ENCODE assay signal across 1 cellular context in the genomic region with DNA sequence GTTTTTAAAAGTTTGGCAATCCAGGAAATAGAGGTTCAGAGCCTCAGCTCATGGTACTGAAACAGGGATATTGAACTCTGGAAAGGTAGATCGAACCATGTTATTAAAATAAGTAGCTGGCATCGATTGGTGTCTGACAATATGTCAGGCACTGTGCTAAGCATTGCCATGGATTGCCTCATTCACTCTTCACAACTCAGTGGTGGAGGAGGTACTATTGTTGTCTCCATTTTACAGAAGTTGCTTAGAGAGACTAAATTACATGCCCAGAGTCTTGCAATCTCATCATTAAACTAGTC.
A peak's percentile ranks its signal among the peaks of the same experiment; 100 is the strongest.
TF ChIP-seq lines count a peak whose summit lies in the region.

No MANE protein-coding gene starts in this region.

TF ChIP-seq in K562, 482 proteins besides CTCF, POLR2A, EP300 and RAD21 (continued from another document and continues in another):
- TF ChIP-seq CEBPG (CRISPR knock-in tag; IDR thresholded peaks at IDR 0.05): peak; percentile 94
- peak; percentile 89 to 96 for TF ChIP-seq CEBPG (tag; conservative IDR thresholded peaks at IDR 0.05 in 1 of 2, IDR thresholded peaks at IDR 0.05 in 1 of 2)
- no peak for TF ChIP-seq HDAC1 (IDR thresholded peaks at IDR 0.05)
- TF ChIP-seq ZNF316 (IDR thresholded peaks at IDR 0.05): no peak
- TF ChIP-seq ZNF124 (CRISPR knock-in tag; IDR thresholded peaks at IDR 0.05): no peak
- no peak for TF ChIP-seq ZNF695 (CRISPR knock-in tag; IDR thresholded peaks at IDR 0.05)
- no peak for TF ChIP-seq PCBP1 (IDR thresholded peaks at IDR 0.05; ENCODE audit: low read depth, low read length, poor library complexity, severe bottlenecking)
- TF ChIP-seq SMARCE1 (IDR thresholded peaks at IDR 0.05): no peak
- TF ChIP-seq SETDB1 (IDR thresholded peaks at IDR 0.05; ENCODE audit: low read length): no peak
- TF ChIP-seq GTF2B (IDR thresholded peaks at IDR 0.05; ENCODE audit: extremely low read depth, insufficient read length): no peak
- peak; percentile 36; the same call in 1 of the 2 replicates for TF ChIP-seq CEBPB (tag; IDR thresholded peaks at IDR 0.05)
- TF ChIP-seq CTBP1 (IDR thresholded peaks at IDR 0.05; ENCODE audit: borderline replicate concordance): no peak
- no peak for TF ChIP-seq MCM3 (IDR thresholded peaks at IDR 0.05)
- TF ChIP-seq RFX7 (CRISPR knock-in tag; IDR thresholded peaks at IDR 0.05): no peak
- TF ChIP-seq SMAD4 (CRISPR knock-in tag; conservative IDR thresholded peaks at IDR 0.05): peak; percentile 87; the same call in 1 of the 2 replicates
- no peak for TF ChIP-seq BCL6 (CRISPR knock-in tag; IDR thresholded peaks at IDR 0.05)
- no peak for TF ChIP-seq NFRKB (IDR thresholded peaks at IDR 0.05; ENCODE audit: low read depth)
- peak in 1 of 2 experiments; percentile 18; a peak in 1 of 4 replicates for TF ChIP-seq ZNF639 (CRISPR knock-in tag; conservative IDR thresholded peaks at IDR 0.05 in 1 of 2, IDR thresholded peaks at IDR 0.05 in 1 of 2)
- TF ChIP-seq ZFP30 (CRISPR knock-in tag; IDR thresholded peaks at IDR 0.05; ENCODE audit: borderline replicate concordance): no peak
- TF ChIP-seq KLF6 (CRISPR knock-in tag; IDR thresholded peaks at IDR 0.05; ENCODE audit: borderline replicate concordance): peak; percentile 86; the same call in 1 of the 2 replicates
- TF ChIP-seq ETV1 (tag; conservative IDR thresholded peaks at IDR 0.05; ENCODE audit: low read depth): no peak; the same call in 1 of the 2 replicates
- peak; percentile 30; the same call in 1 of the 2 replicates for TF ChIP-seq SOX6 (IDR thresholded peaks at IDR 0.05)
- peak; percentile 77 for TF ChIP-seq CXXC5 (CRISPR knock-in tag; IDR thresholded peaks at IDR 0.05)
- TF ChIP-seq, protein P1, sequence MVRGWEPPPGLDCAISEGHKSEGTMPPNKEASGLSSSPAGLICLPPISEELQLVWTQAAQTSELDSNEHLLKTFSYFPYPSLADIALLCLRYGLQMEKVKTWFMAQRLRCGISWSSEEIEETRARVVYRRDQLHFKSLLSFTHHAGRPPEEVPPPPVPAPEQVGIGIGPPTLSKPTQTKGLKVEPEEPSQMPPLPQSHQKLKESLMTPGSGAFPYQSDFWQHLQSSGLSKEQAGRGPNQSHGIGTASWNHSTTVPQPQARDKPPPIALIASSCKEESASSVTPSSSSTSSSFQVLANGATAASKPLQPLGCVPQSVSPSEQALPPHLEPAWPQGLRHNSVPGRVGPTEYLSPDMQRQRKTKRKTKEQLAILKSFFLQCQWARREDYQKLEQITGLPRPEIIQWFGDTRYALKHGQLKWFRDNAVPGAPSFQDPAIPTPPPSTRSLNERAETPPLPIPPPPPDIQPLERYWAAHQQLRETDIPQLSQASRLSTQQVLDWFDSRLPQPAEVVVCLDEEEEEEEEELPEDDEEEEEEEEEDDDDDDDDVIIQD (CRISPR knock-in tag; IDR thresholded peaks at IDR 0.05): no peak
- TF ChIP-seq, protein P2, sequence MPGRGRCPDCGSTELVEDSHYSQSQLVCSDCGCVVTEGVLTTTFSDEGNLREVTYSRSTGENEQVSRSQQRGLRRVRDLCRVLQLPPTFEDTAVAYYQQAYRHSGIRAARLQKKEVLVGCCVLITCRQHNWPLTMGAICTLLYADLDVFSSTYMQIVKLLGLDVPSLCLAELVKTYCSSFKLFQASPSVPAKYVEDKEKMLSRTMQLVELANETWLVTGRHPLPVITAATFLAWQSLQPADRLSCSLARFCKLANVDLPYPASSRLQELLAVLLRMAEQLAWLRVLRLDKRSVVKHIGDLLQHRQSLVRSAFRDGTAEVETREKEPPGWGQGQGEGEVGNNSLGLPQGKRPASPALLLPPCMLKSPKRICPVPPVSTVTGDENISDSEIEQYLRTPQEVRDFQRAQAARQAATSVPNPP (IDR thresholded peaks at IDR 0.05; ENCODE audit: borderline replicate concordance, insufficient read depth, insufficient read length): no peak
- no peak for TF ChIP-seq TBL1XR1 (IDR thresholded peaks at IDR 0.05; ENCODE audit: low read length in 2 of 2)
- no peak for TF ChIP-seq SIRT6 (IDR thresholded peaks at IDR 0.05; ENCODE audit: low read depth, low read length)
- TF ChIP-seq, protein P3, sequence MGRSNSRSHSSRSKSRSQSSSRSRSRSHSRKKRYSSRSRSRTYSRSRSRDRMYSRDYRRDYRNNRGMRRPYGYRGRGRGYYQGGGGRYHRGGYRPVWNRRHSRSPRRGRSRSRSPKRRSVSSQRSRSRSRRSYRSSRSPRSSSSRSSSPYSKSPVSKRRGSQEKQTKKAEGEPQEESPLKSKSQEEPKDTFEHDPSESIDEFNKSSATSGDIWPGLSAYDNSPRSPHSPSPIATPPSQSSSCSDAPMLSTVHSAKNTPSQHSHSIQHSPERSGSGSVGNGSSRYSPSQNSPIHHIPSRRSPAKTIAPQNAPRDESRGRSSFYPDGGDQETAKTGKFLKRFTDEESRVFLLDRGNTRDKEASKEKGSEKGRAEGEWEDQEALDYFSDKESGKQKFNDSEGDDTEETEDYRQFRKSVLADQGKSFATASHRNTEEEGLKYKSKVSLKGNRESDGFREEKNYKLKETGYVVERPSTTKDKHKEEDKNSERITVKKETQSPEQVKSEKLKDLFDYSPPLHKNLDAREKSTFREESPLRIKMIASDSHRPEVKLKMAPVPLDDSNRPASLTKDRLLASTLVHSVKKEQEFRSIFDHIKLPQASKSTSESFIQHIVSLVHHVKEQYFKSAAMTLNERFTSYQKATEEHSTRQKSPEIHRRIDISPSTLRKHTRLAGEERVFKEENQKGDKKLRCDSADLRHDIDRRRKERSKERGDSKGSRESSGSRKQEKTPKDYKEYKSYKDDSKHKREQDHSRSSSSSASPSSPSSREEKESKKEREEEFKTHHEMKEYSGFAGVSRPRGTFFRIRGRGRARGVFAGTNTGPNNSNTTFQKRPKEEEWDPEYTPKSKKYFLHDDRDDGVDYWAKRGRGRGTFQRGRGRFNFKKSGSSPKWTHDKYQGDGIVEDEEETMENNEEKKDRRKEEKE (IDR thresholded peaks at IDR 0.05; ENCODE audit: borderline replicate concordance in 1 of 2, control insufficient read depth in 1 of 2, low read depth in 2 of 2, low read length in 1 of 2): no peak
- no peak for TF ChIP-seq TCF3 (CRISPR knock-in tag; IDR thresholded peaks at IDR 0.05)
- no peak for TF ChIP-seq ZNF197 (CRISPR knock-in tag; IDR thresholded peaks at IDR 0.05; ENCODE audit: low read depth)
- TF ChIP-seq, protein P4, sequence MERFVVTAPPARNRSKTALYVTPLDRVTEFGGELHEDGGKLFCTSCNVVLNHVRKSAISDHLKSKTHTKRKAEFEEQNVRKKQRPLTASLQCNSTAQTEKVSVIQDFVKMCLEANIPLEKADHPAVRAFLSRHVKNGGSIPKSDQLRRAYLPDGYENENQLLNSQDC (CRISPR knock-in tag; IDR thresholded peaks at IDR 0.05): no peak
- TF ChIP-seq, protein P5, sequence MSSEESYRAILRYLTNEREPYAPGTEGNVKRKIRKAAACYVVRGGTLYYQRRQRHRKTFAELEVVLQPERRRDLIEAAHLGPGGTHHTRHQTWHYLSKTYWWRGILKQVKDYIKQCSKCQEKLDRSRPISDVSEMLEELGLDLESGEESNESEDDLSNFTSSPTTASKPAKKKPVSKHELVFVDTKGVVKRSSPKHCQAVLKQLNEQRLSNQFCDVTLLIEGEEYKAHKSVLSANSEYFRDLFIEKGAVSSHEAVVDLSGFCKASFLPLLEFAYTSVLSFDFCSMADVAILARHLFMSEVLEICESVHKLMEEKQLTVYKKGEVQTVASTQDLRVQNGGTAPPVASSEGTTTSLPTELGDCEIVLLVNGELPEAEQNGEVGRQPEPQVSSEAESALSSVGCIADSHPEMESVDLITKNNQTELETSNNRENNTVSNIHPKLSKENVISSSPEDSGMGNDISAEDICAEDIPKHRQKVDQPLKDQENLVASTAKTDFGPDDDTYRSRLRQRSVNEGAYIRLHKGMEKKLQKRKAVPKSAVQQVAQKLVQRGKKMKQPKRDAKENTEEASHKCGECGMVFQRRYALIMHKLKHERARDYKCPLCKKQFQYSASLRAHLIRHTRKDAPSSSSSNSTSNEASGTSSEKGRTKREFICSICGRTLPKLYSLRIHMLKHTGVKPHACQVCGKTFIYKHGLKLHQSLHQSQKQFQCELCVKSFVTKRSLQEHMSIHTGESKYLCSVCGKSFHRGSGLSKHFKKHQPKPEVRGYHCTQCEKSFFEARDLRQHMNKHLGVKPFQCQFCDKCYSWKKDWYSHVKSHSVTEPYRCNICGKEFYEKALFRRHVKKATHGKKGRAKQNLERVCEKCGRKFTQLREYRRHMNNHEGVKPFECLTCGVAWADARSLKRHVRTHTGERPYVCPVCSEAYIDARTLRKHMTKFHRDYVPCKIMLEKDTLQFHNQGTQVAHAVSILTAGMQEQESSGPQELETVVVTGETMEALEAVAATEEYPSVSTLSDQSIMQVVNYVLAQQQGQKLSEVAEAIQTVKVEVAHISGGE (CRISPR knock-in tag; IDR thresholded peaks at IDR 0.05): no peak
- peak; percentile 77 for TF ChIP-seq ZNF592 (IDR thresholded peaks at IDR 0.05)
- TF ChIP-seq DACH1 (IDR thresholded peaks at IDR 0.05; ENCODE audit: partially characterized antibody): no peak
- peak; percentile 88 for TF ChIP-seq ZNF584 (CRISPR knock-in tag; IDR thresholded peaks at IDR 0.05; ENCODE audit: low read depth)
- TF ChIP-seq TAL1 (IDR thresholded peaks at IDR 0.05): no peak
- TF ChIP-seq, protein P6, sequence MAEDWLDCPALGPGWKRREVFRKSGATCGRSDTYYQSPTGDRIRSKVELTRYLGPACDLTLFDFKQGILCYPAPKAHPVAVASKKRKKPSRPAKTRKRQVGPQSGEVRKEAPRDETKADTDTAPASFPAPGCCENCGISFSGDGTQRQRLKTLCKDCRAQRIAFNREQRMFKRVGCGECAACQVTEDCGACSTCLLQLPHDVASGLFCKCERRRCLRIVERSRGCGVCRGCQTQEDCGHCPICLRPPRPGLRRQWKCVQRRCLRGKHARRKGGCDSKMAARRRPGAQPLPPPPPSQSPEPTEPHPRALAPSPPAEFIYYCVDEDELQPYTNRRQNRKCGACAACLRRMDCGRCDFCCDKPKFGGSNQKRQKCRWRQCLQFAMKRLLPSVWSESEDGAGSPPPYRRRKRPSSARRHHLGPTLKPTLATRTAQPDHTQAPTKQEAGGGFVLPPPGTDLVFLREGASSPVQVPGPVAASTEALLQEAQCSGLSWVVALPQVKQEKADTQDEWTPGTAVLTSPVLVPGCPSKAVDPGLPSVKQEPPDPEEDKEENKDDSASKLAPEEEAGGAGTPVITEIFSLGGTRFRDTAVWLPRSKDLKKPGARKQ (CRISPR knock-in tag; IDR thresholded peaks at IDR 0.05): no peak
- TF ChIP-seq CCAR2 (IDR thresholded peaks at IDR 0.05; ENCODE audit: low read depth, low read length): no peak
- TF ChIP-seq ZNF740 (CRISPR knock-in tag; IDR thresholded peaks at IDR 0.05): no peak
- TF ChIP-seq ZNF740 (tag; IDR thresholded peaks at IDR 0.05): no peak
- no peak for TF ChIP-seq SRSF3 (IDR thresholded peaks at IDR 0.05; ENCODE audit: insufficient read depth, low read length)
- no peak for TF ChIP-seq MCM2 (IDR thresholded peaks at IDR 0.05; ENCODE audit: low read depth)
- TF ChIP-seq RAD51 (IDR thresholded peaks at IDR 0.05; ENCODE audit: borderline replicate concordance, low read depth): no peak
- no peak for TF ChIP-seq ARID1B (IDR thresholded peaks at IDR 0.05)
